ENCODE assay signal across 1 cellular context in genomic region chr9:38008168-38009034, GRCh38.
TF ChIP-seq lines count a peak whose summit lies in the region.

No MANE protein-coding gene starts in this region.

TF ChIP-seq in HepG2, 621 proteins besides CTCF, POLR2A, EP300 and RAD21 (continued from another document and continues in another):
- TF ChIP-seq ZSCAN9 (CRISPR knock-in tag; IDR thresholded peaks at IDR 0.05; ENCODE audit: borderline replicate concordance) = 0 out of 2 replicates have a peak, but pooled peaks have one; percentile 39
- TF ChIP-seq, protein P1, sequence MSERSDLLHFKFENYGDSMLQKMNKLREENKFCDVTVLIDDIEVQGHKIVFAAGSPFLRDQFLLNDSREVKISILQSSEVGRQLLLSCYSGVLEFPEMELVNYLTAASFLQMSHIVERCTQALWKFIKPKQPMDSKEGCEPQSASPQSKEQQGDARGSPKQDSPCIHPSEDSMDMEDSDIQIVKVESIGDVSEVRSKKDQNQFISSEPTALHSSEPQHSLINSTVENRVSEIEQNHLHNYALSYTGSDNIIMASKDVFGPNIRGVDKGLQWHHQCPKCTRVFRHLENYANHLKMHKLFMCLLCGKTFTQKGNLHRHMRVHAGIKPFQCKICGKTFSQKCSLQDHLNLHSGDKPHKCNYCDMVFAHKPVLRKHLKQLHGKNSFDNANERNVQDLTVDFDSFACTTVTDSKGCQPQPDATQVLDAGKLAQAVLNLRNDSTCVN (CRISPR knock-in tag; IDR thresholded peaks at IDR 0.05; ENCODE audit: borderline replicate concordance) = no peak
- TF ChIP-seq THYN1 (CRISPR knock-in tag; IDR thresholded peaks at IDR 0.05; ENCODE audit: borderline replicate concordance, low read depth) = no peak
- TF ChIP-seq ZNF510 (CRISPR knock-in tag; IDR thresholded peaks at IDR 0.05; ENCODE audit: low read depth) = no peak
- TF ChIP-seq MED13 (CRISPR knock-in tag; IDR thresholded peaks at IDR 0.05) = 0 out of 2 replicates have a peak, but pooled peaks have one; percentile 34
- TF ChIP-seq BCL6 (CRISPR knock-in tag; IDR thresholded peaks at IDR 0.05) = peak; percentile 67
- TF ChIP-seq E2F1 (CRISPR knock-in tag; IDR thresholded peaks at IDR 0.05) = no peak
- TF ChIP-seq JARID2 (CRISPR knock-in tag; IDR thresholded peaks at IDR 0.05; ENCODE audit: insufficient replicate concordance) = no peak
- no peak for TF ChIP-seq ZNF468 (CRISPR knock-in tag; IDR thresholded peaks at IDR 0.05)
- TF ChIP-seq, protein P2, sequence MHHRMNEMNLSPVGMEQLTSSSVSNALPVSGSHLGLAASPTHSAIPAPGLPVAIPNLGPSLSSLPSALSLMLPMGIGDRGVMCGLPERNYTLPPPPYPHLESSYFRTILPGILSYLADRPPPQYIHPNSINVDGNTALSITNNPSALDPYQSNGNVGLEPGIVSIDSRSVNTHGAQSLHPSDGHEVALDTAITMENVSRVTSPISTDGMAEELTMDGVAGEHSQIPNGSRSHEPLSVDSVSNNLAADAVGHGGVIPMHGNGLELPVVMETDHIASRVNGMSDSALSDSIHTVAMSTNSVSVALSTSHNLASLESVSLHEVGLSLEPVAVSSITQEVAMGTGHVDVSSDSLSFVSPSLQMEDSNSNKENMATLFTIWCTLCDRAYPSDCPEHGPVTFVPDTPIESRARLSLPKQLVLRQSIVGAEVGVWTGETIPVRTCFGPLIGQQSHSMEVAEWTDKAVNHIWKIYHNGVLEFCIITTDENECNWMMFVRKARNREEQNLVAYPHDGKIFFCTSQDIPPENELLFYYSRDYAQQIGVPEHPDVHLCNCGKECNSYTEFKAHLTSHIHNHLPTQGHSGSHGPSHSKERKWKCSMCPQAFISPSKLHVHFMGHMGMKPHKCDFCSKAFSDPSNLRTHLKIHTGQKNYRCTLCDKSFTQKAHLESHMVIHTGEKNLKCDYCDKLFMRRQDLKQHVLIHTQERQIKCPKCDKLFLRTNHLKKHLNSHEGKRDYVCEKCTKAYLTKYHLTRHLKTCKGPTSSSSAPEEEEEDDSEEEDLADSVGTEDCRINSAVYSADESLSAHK (CRISPR knock-in tag; IDR thresholded peaks at IDR 0.05; ENCODE audit: borderline replicate concordance) = no peak
- no peak for TF ChIP-seq ARID2 (CRISPR knock-in tag; IDR thresholded peaks at IDR 0.05; ENCODE audit: borderline replicate concordance)
- TF ChIP-seq SUZ12 (IDR thresholded peaks at IDR 0.05; ENCODE audit: low read depth, low read length) = no peak
- no peak for TF ChIP-seq SRSF9 (IDR thresholded peaks at IDR 0.05; ENCODE audit: borderline replicate concordance, insufficient read depth, low read depth, low read length, poor library complexity, severe bottlenecking)
- peak; percentile 19; the same call in 1 of the 2 replicates for TF ChIP-seq MAX (IDR thresholded peaks at IDR 0.05)
- TF ChIP-seq HMG20B (CRISPR knock-in tag; conservative IDR thresholded peaks at IDR 0.05) = no peak
- TF ChIP-seq SETDB1 (CRISPR knock-in tag; IDR thresholded peaks at IDR 0.05; ENCODE audit: borderline replicate concordance) = no peak
- no peak for TF ChIP-seq AGO1 (IDR thresholded peaks at IDR 0.05; ENCODE audit: low read depth, low read length, poor library complexity, severe bottlenecking)
- no peak for TF ChIP-seq HCFC1 (IDR thresholded peaks at IDR 0.05; ENCODE audit: low read depth, low read length)
- no peak for TF ChIP-seq SMAD9 (CRISPR knock-in tag; IDR thresholded peaks at IDR 0.05)
- TF ChIP-seq, protein P3, sequence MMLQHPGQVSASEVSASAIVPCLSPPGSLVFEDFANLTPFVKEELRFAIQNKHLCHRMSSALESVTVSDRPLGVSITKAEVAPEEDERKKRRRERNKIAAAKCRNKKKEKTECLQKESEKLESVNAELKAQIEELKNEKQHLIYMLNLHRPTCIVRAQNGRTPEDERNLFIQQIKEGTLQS (CRISPR knock-in tag; IDR thresholded peaks at IDR 0.05) = no peak
- TF ChIP-seq, protein P4, sequence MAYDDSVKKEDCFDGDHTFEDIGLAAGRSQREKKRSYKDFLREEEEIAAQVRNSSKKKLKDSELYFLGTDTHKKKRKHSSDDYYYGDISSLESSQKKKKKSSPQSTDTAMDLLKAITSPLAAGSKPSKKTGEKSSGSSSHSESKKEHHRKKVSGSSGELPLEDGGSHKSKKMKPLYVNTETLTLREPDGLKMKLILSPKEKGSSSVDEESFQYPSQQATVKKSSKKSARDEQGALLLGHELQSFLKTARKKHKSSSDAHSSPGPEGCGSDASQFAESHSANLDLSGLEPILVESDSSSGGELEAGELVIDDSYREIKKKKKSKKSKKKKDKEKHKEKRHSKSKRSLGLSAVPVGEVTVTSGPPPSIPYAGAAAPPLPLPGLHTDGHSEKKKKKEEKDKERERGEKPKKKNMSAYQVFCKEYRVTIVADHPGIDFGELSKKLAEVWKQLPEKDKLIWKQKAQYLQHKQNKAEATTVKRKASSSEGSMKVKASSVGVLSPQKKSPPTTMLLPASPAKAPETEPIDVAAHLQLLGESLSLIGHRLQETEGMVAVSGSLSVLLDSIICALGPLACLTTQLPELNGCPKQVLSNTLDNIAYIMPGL (CRISPR knock-in tag; IDR thresholded peaks at IDR 0.05; ENCODE audit: borderline replicate concordance in 1 of 2, low read depth in 1 of 2) = peak in 1 of 2 experiments; percentile 41; a peak in 2 of 4 replicates
- TF ChIP-seq GTF3A (CRISPR knock-in tag; conservative IDR thresholded peaks at IDR 0.05) = no peak
- peak; percentile 69; the same call in 1 of the 2 replicates for TF ChIP-seq ZFY (CRISPR knock-in tag; IDR thresholded peaks at IDR 0.05)
- 0 out of 2 replicates have a peak, but pooled peaks have one; percentile 21 for TF ChIP-seq PITX1 (CRISPR knock-in tag; IDR thresholded peaks at IDR 0.05)
- TF ChIP-seq ZNF382 (CRISPR knock-in tag; IDR thresholded peaks at IDR 0.05; ENCODE audit: borderline replicate concordance) = no peak
- TF ChIP-seq TEF (CRISPR knock-in tag; IDR thresholded peaks at IDR 0.05) = no peak
- TF ChIP-seq CEBPG (CRISPR knock-in tag; IDR thresholded peaks at IDR 0.05) = peak; percentile 54
- TF ChIP-seq, protein P5, sequence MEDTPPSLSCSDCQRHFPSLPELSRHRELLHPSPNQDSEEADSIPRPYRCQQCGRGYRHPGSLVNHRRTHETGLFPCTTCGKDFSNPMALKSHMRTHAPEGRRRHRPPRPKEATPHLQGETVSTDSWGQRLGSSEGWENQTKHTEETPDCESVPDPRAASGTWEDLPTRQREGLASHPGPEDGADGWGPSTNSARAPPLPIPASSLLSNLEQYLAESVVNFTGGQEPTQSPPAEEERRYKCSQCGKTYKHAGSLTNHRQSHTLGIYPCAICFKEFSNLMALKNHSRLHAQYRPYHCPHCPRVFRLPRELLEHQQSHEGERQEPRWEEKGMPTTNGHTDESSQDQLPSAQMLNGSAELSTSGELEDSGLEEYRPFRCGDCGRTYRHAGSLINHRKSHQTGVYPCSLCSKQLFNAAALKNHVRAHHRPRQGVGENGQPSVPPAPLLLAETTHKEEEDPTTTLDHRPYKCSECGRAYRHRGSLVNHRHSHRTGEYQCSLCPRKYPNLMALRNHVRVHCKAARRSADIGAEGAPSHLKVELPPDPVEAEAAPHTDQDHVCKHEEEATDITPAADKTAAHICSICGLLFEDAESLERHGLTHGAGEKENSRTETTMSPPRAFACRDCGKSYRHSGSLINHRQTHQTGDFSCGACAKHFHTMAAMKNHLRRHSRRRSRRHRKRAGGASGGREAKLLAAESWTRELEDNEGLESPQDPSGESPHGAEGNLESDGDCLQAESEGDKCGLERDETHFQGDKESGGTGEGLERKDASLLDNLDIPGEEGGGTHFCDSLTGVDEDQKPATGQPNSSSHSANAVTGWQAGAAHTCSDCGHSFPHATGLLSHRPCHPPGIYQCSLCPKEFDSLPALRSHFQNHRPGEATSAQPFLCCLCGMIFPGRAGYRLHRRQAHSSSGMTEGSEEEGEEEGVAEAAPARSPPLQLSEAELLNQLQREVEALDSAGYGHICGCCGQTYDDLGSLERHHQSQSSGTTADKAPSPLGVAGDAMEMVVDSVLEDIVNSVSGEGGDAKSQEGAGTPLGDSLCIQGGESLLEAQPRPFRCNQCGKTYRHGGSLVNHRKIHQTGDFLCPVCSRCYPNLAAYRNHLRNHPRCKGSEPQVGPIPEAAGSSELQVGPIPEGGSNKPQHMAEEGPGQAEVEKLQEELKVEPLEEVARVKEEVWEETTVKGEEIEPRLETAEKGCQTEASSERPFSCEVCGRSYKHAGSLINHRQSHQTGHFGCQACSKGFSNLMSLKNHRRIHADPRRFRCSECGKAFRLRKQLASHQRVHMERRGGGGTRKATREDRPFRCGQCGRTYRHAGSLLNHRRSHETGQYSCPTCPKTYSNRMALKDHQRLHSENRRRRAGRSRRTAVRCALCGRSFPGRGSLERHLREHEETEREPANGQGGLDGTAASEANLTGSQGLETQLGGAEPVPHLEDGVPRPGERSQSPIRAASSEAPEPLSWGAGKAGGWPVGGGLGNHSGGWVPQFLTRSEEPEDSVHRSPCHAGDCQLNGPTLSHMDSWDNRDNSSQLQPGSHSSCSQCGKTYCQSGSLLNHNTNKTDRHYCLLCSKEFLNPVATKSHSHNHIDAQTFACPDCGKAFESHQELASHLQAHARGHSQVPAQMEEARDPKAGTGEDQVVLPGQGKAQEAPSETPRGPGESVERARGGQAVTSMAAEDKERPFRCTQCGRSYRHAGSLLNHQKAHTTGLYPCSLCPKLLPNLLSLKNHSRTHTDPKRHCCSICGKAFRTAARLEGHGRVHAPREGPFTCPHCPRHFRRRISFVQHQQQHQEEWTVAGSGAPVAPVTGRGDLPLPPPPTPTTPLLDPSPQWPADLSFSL (CRISPR knock-in tag; IDR thresholded peaks at IDR 0.05) = no peak
- TF ChIP-seq, protein P6, sequence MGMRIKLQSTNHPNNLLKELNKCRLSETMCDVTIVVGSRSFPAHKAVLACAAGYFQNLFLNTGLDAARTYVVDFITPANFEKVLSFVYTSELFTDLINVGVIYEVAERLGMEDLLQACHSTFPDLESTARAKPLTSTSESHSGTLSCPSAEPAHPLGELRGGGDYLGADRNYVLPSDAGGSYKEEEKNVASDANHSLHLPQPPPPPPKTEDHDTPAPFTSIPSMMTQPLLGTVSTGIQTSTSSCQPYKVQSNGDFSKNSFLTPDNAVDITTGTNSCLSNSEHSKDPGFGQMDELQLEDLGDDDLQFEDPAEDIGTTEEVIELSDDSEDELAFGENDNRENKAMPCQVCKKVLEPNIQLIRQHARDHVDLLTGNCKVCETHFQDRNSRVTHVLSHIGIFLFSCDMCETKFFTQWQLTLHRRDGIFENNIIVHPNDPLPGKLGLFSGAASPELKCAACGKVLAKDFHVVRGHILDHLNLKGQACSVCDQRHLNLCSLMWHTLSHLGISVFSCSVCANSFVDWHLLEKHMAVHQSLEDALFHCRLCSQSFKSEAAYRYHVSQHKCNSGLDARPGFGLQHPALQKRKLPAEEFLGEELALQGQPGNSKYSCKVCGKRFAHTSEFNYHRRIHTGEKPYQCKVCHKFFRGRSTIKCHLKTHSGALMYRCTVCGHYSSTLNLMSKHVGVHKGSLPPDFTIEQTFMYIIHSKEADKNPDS (CRISPR knock-in tag; IDR thresholded peaks at IDR 0.05) = no peak
- TF ChIP-seq ZNF577 (CRISPR knock-in tag; IDR thresholded peaks at IDR 0.05; ENCODE audit: borderline replicate concordance, low read depth) = no peak
- TF ChIP-seq KLF16 (CRISPR knock-in tag; IDR thresholded peaks at IDR 0.05) = 0 out of 4 replicates have a peak, but pooled peaks of 1 of the 2 experiments have one; percentile 23
- TF ChIP-seq HHEX (CRISPR knock-in tag; IDR thresholded peaks at IDR 0.05) = no peak
- TF ChIP-seq KDM5B (CRISPR knock-in tag; IDR thresholded peaks at IDR 0.05; ENCODE audit: borderline replicate concordance) = peak; percentile 64; the same call in 1 of the 2 replicates
- TF ChIP-seq ARNT (IDR thresholded peaks at IDR 0.05) = no peak
- 0 out of 2 replicates have a peak, but pooled peaks have one; percentile 27 for TF ChIP-seq TBX3 (IDR thresholded peaks at IDR 0.05; ENCODE audit: borderline replicate concordance)
- no peak for TF ChIP-seq IKZF1 (IDR thresholded peaks at IDR 0.05)
- TF ChIP-seq ZNF251 (CRISPR knock-in tag; IDR thresholded peaks at IDR 0.05) = no peak
- no peak for TF ChIP-seq ZNF879 (CRISPR knock-in tag; IDR thresholded peaks at IDR 0.05)
- TF ChIP-seq E2F2 (CRISPR knock-in tag; IDR thresholded peaks at IDR 0.05; ENCODE audit: borderline replicate concordance) = no peak
- no peak for TF ChIP-seq HOXA9 (CRISPR knock-in tag; IDR thresholded peaks at IDR 0.05; ENCODE audit: borderline replicate concordance)
- peak; percentile 67 for TF ChIP-seq FOXA3 (CRISPR knock-in tag; IDR thresholded peaks at IDR 0.05)
- TF ChIP-seq ZBTB21 (CRISPR knock-in tag; IDR thresholded peaks at IDR 0.05) = no peak
- no peak for TF ChIP-seq ZNF563 (CRISPR knock-in tag; IDR thresholded peaks at IDR 0.05)
